ENCODE assay signal across 10 cellular contexts in genomic region chr3:149473314-149473990, GRCh38. TPM values are rescaled to one million over a fixed set of nuclear protein-coding genes. Genes with fewer than 3 reads are reported as not detected.
DNase-seq lines count a peak whose midpoint lies in the region; ATAC-seq and TF ChIP-seq lines count a peak whose summit lies in the region.
"Had no signal": no experiment of that assay in that cellular context is flagged by ENCODE, and none has a peak within 500 bp of the region (broad histone marks: within the 10 kb centered on the region; RNA-seq: fewer than 3 reads in every experiment).

No MANE protein-coding gene starts in this region.

- H3K4me1 ChIP-seq in duodenal mucosa (ENCODE audit: control insufficient read depth in 1 of 2, insufficient read depth in 2 of 2, low read length in 2 of 2) = peaks cover 23 to 51% of the 10 kb centered on the region in 2 donors

- H3K4me1 Mint-ChIP-seq in activated CD4-positive, alpha-beta T cell treated with anti-CD3 and anti-CD28 coated beads, Interleukin-2, amount 10 ng/mL, durations not matched to agents 7 days and 5 days = no peaks in the 10 kb centered on the region
- H3K4me1 Mint-ChIP-seq in activated CD4-positive, alpha-beta memory T cell treated with anti-CD3 and anti-CD28 coated beads for 36 hours (ENCODE audit: low read depth) = no peaks in the 10 kb centered on the region

- H3K9me3 Mint-ChIP-seq in activated CD4-positive, alpha-beta T cell treated with anti-CD3 and anti-CD28 coated beads, Interleukin-2, amount 10 ng/mL, durations not matched to agents 7 days and 5 days = no peaks in the 10 kb centered on the region
- no peaks in the 10 kb centered on the region for H3K9me3 Mint-ChIP-seq in activated CD4-positive, alpha-beta memory T cell treated with anti-CD3 and anti-CD28 coated beads for 36 hours

- intact Hi-C loops in activated CD4-positive, alpha-beta memory T cell treated with anti-CD3 and anti-CD28 coated beads for 36 hours (cut with micrococcal nuclease) = no loop called here

- peak overlapping the region; percentile 28 to 61 for H3K4me3 ChIP-seq in duodenal mucosa (ENCODE audit: low read depth in 1 of 2, low read length in 2 of 2)
- H3K4me3 ChIP-seq: vagina had no signal

- H3K4me3 Mint-ChIP-seq in activated CD4-positive, alpha-beta T cell treated with anti-CD3 and anti-CD28 coated beads, Interleukin-2, amount 10 ng/mL, durations not matched to agents 7 days and 5 days = no peak overlapping the region
- H3K4me3 Mint-ChIP-seq in activated CD4-positive, alpha-beta memory T cell treated with anti-CD3 and anti-CD28 coated beads for 36 hours = no peak overlapping the region

- TF ChIP-seq CTCF in omental fat pad (IDR thresholded peaks at IDR 0.05) (no peak), GM10266 (IDR thresholded peaks at IDR 0.05; ENCODE audit: control insufficient read depth, insufficient read depth, low read depth, missing control alignments) (no peak)

- no peaks in the 10 kb centered on the region for H3K27me3 ChIP-seq in duodenal mucosa (ENCODE audit: control insufficient read depth in 1 of 2, insufficient read depth in 2 of 2, low read length in 2 of 2)
- H3K27me3 ChIP-seq: vagina had no signal

- H3K36me3 Mint-ChIP-seq in activated CD4-positive, alpha-beta T cell treated with anti-CD3 and anti-CD28 coated beads, Interleukin-2, amount 10 ng/mL, durations not matched to agents 7 days and 5 days (ENCODE audit: low read depth) = no peaks in the 10 kb centered on the region
- no peaks in the 10 kb centered on the region for H3K36me3 Mint-ChIP-seq in activated CD4-positive, alpha-beta memory T cell treated with anti-CD3 and anti-CD28 coated beads for 36 hours

- DNase-seq in Caki2 (ENCODE audit: low read depth) (peak; percentile 85), NCI-H2196 treated with DMSO at 0.1 percent for 48 hours (lab: John Stamatoyannopoulos, UW; ENCODE audit: unreplicated experiment) (peak; percentile 14), omental fat pad (ENCODE audit: low spot score) (peak; percentile 38), GM10266 (ENCODE audit: extremely low spot score) (no peak)
- no peak for DNase-seq in activated CD4-positive, alpha-beta T cell treated with anti-CD3 and anti-CD28 coated beads, Interleukin-2, amount 10 ng/mL, durations not matched to agents 7 days and 5 days
- DNase-seq in activated naive CD4-positive, alpha-beta T cell treated with anti-CD3 and anti-CD28 coated beads, Interleukin-2, amount 50 U/mL, for 16 hours = no peak
- no peak for DNase-seq in activated CD4-positive, alpha-beta memory T cell treated with anti-CD3 and anti-CD28 coated beads for 36 hours

- POLR2A ChIA-PET in activated CD4-positive, alpha-beta T cell treated with anti-CD3 and anti-CD28 coated beads, Interleukin-2, amount 10 ng/mL, durations not matched to agents 7 days and 5 days (lab: Charles Lee) = no interaction called here
- POLR2A ChIA-PET in activated CD4-positive, alpha-beta memory T cell treated with anti-CD3 and anti-CD28 coated beads for 36 hours (lab: Charles Lee) = no interaction called here

- CTCF ChIA-PET in activated CD4-positive, alpha-beta T cell treated with anti-CD3 and anti-CD28 coated beads, Interleukin-2, amount 10 ng/mL, durations not matched to agents 7 days and 5 days (lab: Charles Lee) = no interaction called here
- CTCF ChIA-PET in activated CD4-positive, alpha-beta memory T cell treated with anti-CD3 and anti-CD28 coated beads for 36 hours (lab: Charles Lee) = interaction anchor here (0.7 kb wide), 1 partner anchor 36 kb away, joined by 3 read pairs; no protein-coding TSS in a partner anchor

- H3K36me3 ChIP-seq in duodenal mucosa (ENCODE audit: control insufficient read depth in 1 of 2, insufficient read depth in 2 of 2, low read length in 2 of 2) = no peaks in the 10 kb centered on the region
- H3K36me3 ChIP-seq: vagina had no signal

- H3K27ac ChIP-seq in duodenal mucosa (ENCODE audit: low read depth, low read length) = peak overlapping the region; percentile 13
- H3K27ac ChIP-seq: vagina had no signal

- peak; percentile 94 for ATAC-seq in omental fat pad (ENCODE audit: low FRiP score)

- peaks cover 5% of the 10 kb centered on the region for H3K27me3 Mint-ChIP-seq in activated CD4-positive, alpha-beta T cell treated with anti-CD3 and anti-CD28 coated beads, Interleukin-2, amount 10 ng/mL, durations not matched to agents 7 days and 5 days
- peaks cover 1% of the 10 kb centered on the region for H3K27me3 Mint-ChIP-seq in activated CD4-positive, alpha-beta memory T cell treated with anti-CD3 and anti-CD28 coated beads for 36 hours

- H3K27ac Mint-ChIP-seq in activated CD4-positive, alpha-beta T cell treated with anti-CD3 and anti-CD28 coated beads, Interleukin-2, amount 10 ng/mL, durations not matched to agents 7 days and 5 days = no peak overlapping the region
- H3K27ac Mint-ChIP-seq in activated CD4-positive, alpha-beta memory T cell treated with anti-CD3 and anti-CD28 coated beads for 36 hours = no peak overlapping the region

- no peak overlapping the region for H3K9ac ChIP-seq in duodenal mucosa (ENCODE audit: low read depth in 1 of 2, low read length in 2 of 2)

- no peaks in the 10 kb centered on the region for H3K9me3 ChIP-seq in duodenal mucosa (ENCODE audit: control insufficient read depth in 1 of 2, low read length in 2 of 2)
- H3K9me3 ChIP-seq: vagina had no signal

- in situ Hi-C loops in Caki2 (cut with HindIII; ENCODE audit: low pct_unique_long_range_greater_than_20kb, low sequenced_read_pairs) = no loop called here

RNA-seq across cellular contexts. Expression of gene TM4SF4, which starts 1.0 kb away (rescaled TPM):
- 10.9 TPM in 1 of 2 replicates, not detected in the other for total RNA-seq in Caki2 (2014; rRNA removed; shearing (Covaris generic); ENCODE audit: low replicate concordance)
- total RNA-seq in omental fat pad = under 1 TPM in 2 of 4 donors, not detected in 2; 0.24 to 0.65 TPM
- not detected for total RNA-seq in activated CD4-positive, alpha-beta T cell treated with anti-CD3 and anti-CD28 coated beads, Interleukin-2, amount 10 ng/mL, durations not matched to agents 7 days and 5 days
- total RNA-seq in activated CD4-positive, alpha-beta memory T cell treated with anti-CD3 and anti-CD28 coated beads for 36 hours = not detected
- total RNA-seq: T-helper 1 cell treated with Interleukin-12 subunit alpha and Interleukin-12 subunit beta and Interleukin-4 antibody, amounts not matched to agents 30 ng/mL and 1 ng/mL, for 36 hours; vagina had no signal

Comparison
In these comparisons a context has a peak if more than half of its experiments do, and no peak if none do; other contexts are left out.
1. DNase-seq: peak in Caki2 (single experiment), NCI-H2196 treated with DMSO at 0.1 percent for 48 hours (single experiment) and omental fat pad (single experiment); none in activated CD4-positive, alpha-beta T cell treated with anti-CD3 and anti-CD28 coated beads, Interleukin-2, amount 10 ng/mL, durations not matched to agents 7 days and 5 days (single experiment), activated naive CD4-positive, alpha-beta T cell treated with anti-CD3 and anti-CD28 coated beads, Interleukin-2, amount 50 U/mL, for 16 hours (single experiment), activated CD4-positive, alpha-beta memory T cell treated with anti-CD3 and anti-CD28 coated beads for 36 hours (single experiment) and GM10266 (single experiment).